21 cellular contexts compared by ENCODE assay signal in the genomic region with DNA sequence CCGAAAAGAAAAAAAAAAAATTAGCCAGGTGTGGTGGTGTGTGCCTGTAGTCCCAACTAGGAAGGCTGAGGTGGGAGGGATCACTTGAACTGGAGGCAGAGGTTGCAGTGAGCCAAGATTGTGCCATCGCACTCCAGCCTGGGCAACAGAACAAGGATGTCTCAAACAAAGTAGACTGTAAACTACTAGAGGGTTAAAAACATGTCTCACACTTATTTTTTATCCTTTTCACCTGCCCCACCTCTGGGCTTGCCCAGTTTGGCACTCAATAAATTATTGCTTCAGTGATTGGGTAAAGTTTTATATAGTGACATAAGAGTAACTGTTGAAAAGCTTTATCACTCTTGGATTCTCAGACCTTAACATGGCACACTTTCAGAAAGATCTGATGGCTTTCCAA. TPM values are rescaled to one million over a fixed set of nuclear protein-coding genes. Genes with fewer than 3 reads are reported as not detected.
DNase-seq lines count a peak whose midpoint lies in the region; ATAC-seq and TF ChIP-seq lines count a peak whose summit lies in the region.
"Had no signal": no experiment of that assay in that cellular context is flagged by ENCODE, and none has a peak within 500 bp of the region (broad histone marks: within the 10 kb centered on the region; RNA-seq: fewer than 3 reads in every experiment).

No MANE protein-coding gene starts in this region.

- H3K9me3 ChIP-seq in ascending aorta (no peaks in the 10 kb centered on the region), mucosa of descending colon (no peaks in the 10 kb centered on the region), esophagus muscularis mucosa (no peaks in the 10 kb centered on the region), SK-N-SH (no peaks in the 10 kb centered on the region)
- H3K9me3 ChIP-seq: BE2C had no signal

- DNase-seq in GM23338 (ENCODE audit: low spot score) (no peak), ascending aorta (ENCODE audit: low spot score in 2 of 2) (no peak), mucosa of descending colon (no peak), esophagus muscularis mucosa (ENCODE audit: extremely low spot score) (no peak), SK-N-SH (no peak), inferior parietal cortex (ENCODE audit: extremely low spot score) (no peak)
- DNase-seq: BE2C, COR-L47, DMS79, H7, MM.1S, NCI-H1048, NCI-H1417 treated with DMSO at 0.1 percent for 48 hours, NCI-H1930, NCI-H510A, NCI-H748 treated with DMSO at 0.1 percent for 48 hours, PC-9 had no signal

- H3K4me1 ChIP-seq in GM23338 (ENCODE audit: insufficient read depth) (peaks cover 14% of the 10 kb centered on the region), ascending aorta (peaks cover 22 to 59% of the 10 kb centered on the region in 2 donors), mucosa of descending colon (ENCODE audit: low read depth) (peaks cover 16% of the 10 kb centered on the region), esophagus muscularis mucosa (peaks cover 25 to 81% (median 56%) of the 10 kb centered on the region in 4 donors), SK-N-SH (ENCODE audit: control insufficient read depth in 1 of 2, insufficient read depth in 2 of 2, low read depth in 1 of 2, low read length in 1 of 2) (peaks cover 0 to 19% of the 10 kb centered on the region in 2 experiments; a peak in 2 of 4 replicates)
- H3K4me1 ChIP-seq: BE2C had no signal

- H3K36me3 ChIP-seq in GM23338 (ENCODE audit: insufficient read depth): no peaks in the 10 kb centered on the region
- no peaks in the 10 kb centered on the region for H3K36me3 ChIP-seq in ascending aorta
- no peaks in the 10 kb centered on the region for H3K36me3 ChIP-seq in mucosa of descending colon (ENCODE audit: low read depth)
- no peaks in the 10 kb centered on the region for H3K36me3 ChIP-seq in esophagus muscularis mucosa
- H3K36me3 ChIP-seq in SK-N-SH (replicated peaks in 1 of 2; ENCODE audit: control insufficient read depth in 1 of 2, insufficient read depth in 2 of 2, low read length in 1 of 2): no peaks in the 10 kb centered on the region
- H3K36me3 ChIP-seq: BE2C had no signal

- H3K4me3 ChIP-seq in GM23338 (no peak overlapping the region), ascending aorta (no peak overlapping the region), mucosa of descending colon (no peak overlapping the region), esophagus muscularis mucosa (no peak overlapping the region), SK-N-SH (ENCODE audit: low read depth in 2 of 2, low read length in 1 of 2) (no peak overlapping the region)
- H3K4me3 ChIP-seq: PC-9 had no signal

- no peak for TF ChIP-seq POLR2A in esophagus muscularis mucosa (IDR thresholded peaks at IDR 0.05; ENCODE audit: low read depth)

- TF ChIP-seq CTCF in 22Rv1 (IDR thresholded peaks at IDR 0.05) (no peak), GM23338 (conservative IDR thresholded peaks at IDR 0.05; ENCODE audit: low read depth in 2 of 2) (no peak), ascending aorta (IDR thresholded peaks at IDR 0.05) (no peak), mucosa of descending colon (IDR thresholded peaks at IDR 0.05) (no peak), esophagus muscularis mucosa (IDR thresholded peaks at IDR 0.05) (no peak), SK-N-SH (IDR thresholded peaks at IDR 0.05) (no peak)

- no peak overlapping the region for H3K27ac Mint-ChIP-seq in GM23338
- H3K27ac Mint-ChIP-seq: IgD-negative memory B cell had no signal

- CTCF ChIA-PET in SK-N-SH (lab: Yijun Ruan, JAX): no interaction called here

- POLR2A ChIA-PET in SK-N-SH (lab: Yijun Ruan, JAX): no interaction called here

- WGBS in esophagus muscularis mucosa: 90% methylated on average over 2 of the region's 2 CpGs
- 90% methylated on average over 2 of the region's 2 CpGs for WGBS in SK-N-SH (ENCODE audit: low lambda C conversion rate)

- no peak for ATAC-seq in GM23338
- peak; percentile 56 for ATAC-seq in mucosa of descending colon

- H4K20me1 ChIP-seq in GM23338 (replicated peaks; ENCODE audit: insufficient read depth): no peaks in the 10 kb centered on the region
- peaks cover 13% of the 10 kb centered on the region for H4K20me1 ChIP-seq in SK-N-SH (ENCODE audit: insufficient read depth)

- no peaks in the 10 kb centered on the region for H3F3A ChIP-seq in GM23338 (replicated peaks; ENCODE audit: low read depth)
- H3F3A ChIP-seq in SK-N-SH (replicated peaks; ENCODE audit: insufficient read depth): peaks cover 27% of the 10 kb centered on the region

- no peak overlapping the region for H3K9ac ChIP-seq in SK-N-SH

- TF ChIP-seq EP300 in esophagus muscularis mucosa (IDR thresholded peaks at IDR 0.05) (no peak), SK-N-SH (IDR thresholded peaks at IDR 0.05; ENCODE audit: borderline replicate concordance in 1 of 2, low read depth in 1 of 2, low read length in 1 of 2) (no peak)

- intact Hi-C loops in ascending aorta (cut with DNase I): loop anchor here (5.0 kb wide), 2 partner anchors 64 to 114 kb away; a partner anchor contains a TSS
- intact Hi-C loops in mucosa of descending colon (cut with DNase I, micrococcal nuclease): no loop called here
- intact Hi-C loops in esophagus muscularis mucosa (cut with DNase I): no loop called here

- H3K9me3 Mint-ChIP-seq in GM23338: no peaks in the 10 kb centered on the region

- H3K27me3 ChIP-seq in GM23338 (ENCODE audit: insufficient read depth): no peaks in the 10 kb centered on the region
- no peaks in the 10 kb centered on the region for H3K27me3 ChIP-seq in ascending aorta
- H3K27me3 ChIP-seq in esophagus muscularis mucosa: no peaks in the 10 kb centered on the region
- H3K27me3 ChIP-seq in SK-N-SH (ENCODE audit: insufficient read depth): no peaks in the 10 kb centered on the region
- H3K27me3 ChIP-seq: BE2C had no signal

- H3K27ac ChIP-seq in 22Rv1: peak overlapping the region; percentile 96
- H3K27ac ChIP-seq in GM23338 (ENCODE audit: low read depth): peak overlapping the region; percentile 8; the same call in 1 of the 2 replicates
- peak overlapping the region; percentile 48 to 65 for H3K27ac ChIP-seq in ascending aorta
- no peak overlapping the region for H3K27ac ChIP-seq in esophagus muscularis mucosa (replicated peaks in 1 of 4)
- no peak overlapping the region for H3K27ac ChIP-seq in SK-N-SH (ENCODE audit: low read depth in 2 of 2, low read length in 1 of 2)

- peaks cover 18% of the 10 kb centered on the region for H3K4me1 Mint-ChIP-seq in GM23338

- H3K79me2 ChIP-seq in GM23338 (replicated peaks; ENCODE audit: insufficient read depth) (no peaks in the 10 kb centered on the region), SK-N-SH (ENCODE audit: insufficient read depth) (peaks cover 5% of the 10 kb centered on the region; the same call in 1 of the 2 replicates)

- H3K36me3 Mint-ChIP-seq in GM23338 (ENCODE audit: low read depth): no peaks in the 10 kb centered on the region

- H3K9me2 ChIP-seq in GM23338 (ENCODE audit: insufficient read depth): no peaks in the 10 kb centered on the region
- no peaks in the 10 kb centered on the region for H3K9me2 ChIP-seq in SK-N-SH

- H2AFZ ChIP-seq in GM23338 (no peak overlapping the region), SK-N-SH (ENCODE audit: low read depth) (no peak overlapping the region)
- H2AFZ ChIP-seq: PC-9 had no signal

- no peak for TF ChIP-seq RAD21 in SK-N-SH (IDR thresholded peaks at IDR 0.05; ENCODE audit: low read length)

- H3K4me2 ChIP-seq in GM23338 (no peak overlapping the region), SK-N-SH (no peak overlapping the region)
- H3K4me2 ChIP-seq: PC-9 had no signal

- H3K4me3 Mint-ChIP-seq in GM23338: no peak overlapping the region
- H3K4me3 Mint-ChIP-seq: IgD-negative memory B cell had no signal

- no peaks in the 10 kb centered on the region for H3K27me3 Mint-ChIP-seq in GM23338 (ENCODE audit: insufficient read depth, low read depth, poor library complexity)
- H3K27me3 Mint-ChIP-seq: IgD-negative memory B cell had no signal

TF ChIP-seq in GM23338, 12 proteins besides CTCF, POLR2A, EP300 and RAD21 (continues in another document):
- no peak for TF ChIP-seq JUNB (IDR thresholded peaks at IDR 0.05; ENCODE audit: unreplicated experiment)
- TF ChIP-seq POLR2AphosphoS5 (IDR thresholded peaks at IDR 0.05; ENCODE audit: low read depth): no peak
- TF ChIP-seq EZH2phosphoT487 (IDR thresholded peaks at IDR 0.05; ENCODE audit: unreplicated experiment): no peak
- TF ChIP-seq, protein P1, sequence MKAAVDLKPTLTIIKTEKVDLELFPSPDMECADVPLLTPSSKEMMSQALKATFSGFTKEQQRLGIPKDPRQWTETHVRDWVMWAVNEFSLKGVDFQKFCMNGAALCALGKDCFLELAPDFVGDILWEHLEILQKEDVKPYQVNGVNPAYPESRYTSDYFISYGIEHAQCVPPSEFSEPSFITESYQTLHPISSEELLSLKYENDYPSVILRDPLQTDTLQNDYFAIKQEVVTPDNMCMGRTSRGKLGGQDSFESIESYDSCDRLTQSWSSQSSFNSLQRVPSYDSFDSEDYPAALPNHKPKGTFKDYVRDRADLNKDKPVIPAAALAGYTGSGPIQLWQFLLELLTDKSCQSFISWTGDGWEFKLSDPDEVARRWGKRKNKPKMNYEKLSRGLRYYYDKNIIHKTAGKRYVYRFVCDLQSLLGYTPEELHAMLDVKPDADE (IDR thresholded peaks at IDR 0.05): no peak
- TF ChIP-seq EZH2 (IDR thresholded peaks at IDR 0.05; ENCODE audit: low read depth, unreplicated experiment): no peak
- TF ChIP-seq NANOG (IDR thresholded peaks at IDR 0.05; ENCODE audit: borderline replicate concordance): no peak

TF ChIP-seq in SK-N-SH, 30 proteins besides CTCF, POLR2A, EP300 and RAD21:
- TF ChIP-seq GATA2 (CRISPR knock-in tag; IDR thresholded peaks at IDR 0.05) (no peak), NFIC (IDR thresholded peaks at IDR 0.05; ENCODE audit: borderline replicate concordance) (no peak), GABPA (IDR thresholded peaks at IDR 0.05; ENCODE audit: low read depth) (no peak), MEF2A (IDR thresholded peaks at IDR 0.05; ENCODE audit: borderline replicate concordance, low read depth) (no peak), POLR2AphosphoS5 (IDR thresholded peaks at IDR 0.05; ENCODE audit: low read depth, low read length) (no peak)
- TF ChIP-seq, protein P2, sequence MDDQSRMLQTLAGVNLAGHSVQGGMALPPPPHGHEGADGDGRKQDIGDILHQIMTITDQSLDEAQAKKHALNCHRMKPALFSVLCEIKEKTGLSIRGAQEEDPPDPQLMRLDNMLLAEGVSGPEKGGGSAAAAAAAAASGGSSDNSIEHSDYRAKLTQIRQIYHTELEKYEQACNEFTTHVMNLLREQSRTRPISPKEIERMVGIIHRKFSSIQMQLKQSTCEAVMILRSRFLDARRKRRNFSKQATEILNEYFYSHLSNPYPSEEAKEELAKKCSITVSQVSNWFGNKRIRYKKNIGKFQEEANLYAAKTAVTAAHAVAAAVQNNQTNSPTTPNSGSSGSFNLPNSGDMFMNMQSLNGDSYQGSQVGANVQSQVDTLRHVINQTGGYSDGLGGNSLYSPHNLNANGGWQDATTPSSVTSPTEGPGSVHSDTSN (IDR thresholded peaks at IDR 0.05): no peak

RNA-seq across cellular contexts. Expression of a gene that starts 56.2 kb away (rescaled TPM):
- total RNA-seq in GM23338 (2014; rRNA removed; shearing (Covaris generic)): 0.69 TPM in 1 of 2 replicates, not detected in the other
- polyA plus RNA-seq in GM23338 (2016; fragmentation: Nextera tagmentation; extraction: Ambion mirVana) (0.71 and 0.96 TPM in 2 replicates), SK-N-SH (2012; rRNA removed) (0.13 TPM in 1 of 2 replicates, not detected in the other)
- total RNA-seq in ascending aorta (2.8 TPM), mucosa of descending colon (not detected), esophagus muscularis mucosa (not detected)
- polyA plus RNA-seq in SK-N-SH (2012; cell fraction: cytosol; rRNA removed): not detected in 2 replicates
- 0.40 and 0.66 TPM in 2 replicates for polyA plus RNA-seq in SK-N-SH (2012; cell fraction: nucleus; rRNA removed)
- total RNA-seq: A673, H7, PC-9, SK-MEL-5 had no signal
- polyA plus RNA-seq: IgD-negative memory B cell had no signal

Comparison
In these comparisons a context has a peak if more than half of its experiments do, and no peak if none do; other contexts are left out.
1. H3K27ac ChIP-seq: peak in 22Rv1 (single experiment), GM23338 (single experiment) and ascending aorta (2 of 2); none in esophagus muscularis mucosa (0 of 4) and SK-N-SH (0 of 2).